ENCODE assay signal across 15 cellular contexts in genomic region chr10:79383974-79384606, GRCh38. TPM values are rescaled to one million over a fixed set of nuclear protein-coding genes. Genes with fewer than 3 reads are reported as not detected.
DNase-seq lines count a peak whose midpoint lies in the region; ATAC-seq and TF ChIP-seq lines count a peak whose summit lies in the region.
"Had no signal": no experiment of that assay in that cellular context is flagged by ENCODE, and none has a peak within 500 bp of the region (broad histone marks: within the 10 kb centered on the region; RNA-seq: fewer than 3 reads in every experiment).

No MANE protein-coding gene starts in this region.

- DNase-seq in GM13976 (ENCODE audit: low spot score) (peak; percentile 20), WTC11 (ENCODE audit: low spot score) (peak; percentile 12), iPS-NIHi7 (ENCODE audit: extremely low spot score) (peak; percentile 8), sciatic nerve (ENCODE audit: low spot score) (peak; percentile 59), COLO829 (ENCODE audit: low spot score) (no peak), NCI-H146 (lab: John Stamatoyannopoulos, UW) (no peak), PC-3 (no peak)
- DNase-seq: cerebellar nuclear complex, DMS 273 treated with DMSO at 0.1 percent for 48 hours, gastrocnemius medialis, NCI-H187 treated with DMSO at 0.1 percent for 48 hours, NCI-H524, OCI-M1, trophoblast cell had no signal

- H3K9me2 ChIP-seq in PC-3 (replicated peaks; ENCODE audit: low read length), result no peaks in the 10 kb centered on the region

- ATAC-seq in WTC11 (no peak), sciatic nerve (no peak), PC-3 (no peak)
- ATAC-seq: gastrocnemius medialis had no signal

- H3K4me1 Mint-ChIP-seq in WTC11, result 0 out of 2 replicates have a peak, but pooled peaks cover 3% of the 10 kb centered on the region

- no peak overlapping the region for H3K4me3 Mint-ChIP-seq in WTC11
- H3K4me3 Mint-ChIP-seq: B cell had no signal

- H3K9ac ChIP-seq in PC-3 (ENCODE audit: low read length), result no peak overlapping the region

- BruUV-seq in PC-3 (replicated peaks; lab: Mats Ljungman, UMichigan), result no TSS peak

- POLR2A ChIA-PET in WTC11 (lab: Charles Lee) (no interaction called here), PC-3 (lab: Charles Lee; ENCODE audit: unreplicated experiment) (no interaction called here)

- TF ChIP-seq CTCF in GM13976 (IDR thresholded peaks at IDR 0.05; ENCODE audit: borderline replicate concordance, control extremely low read depth, extremely low read depth, insufficient read depth, missing control alignments), result no peak
- no peak for TF ChIP-seq CTCF in WTC11 (IDR thresholded peaks at IDR 0.05)
- no peak for TF ChIP-seq CTCF in PC-3 (conservative IDR thresholded peaks at IDR 0.05; ENCODE audit: low read depth, low read length)

- no peaks in the 10 kb centered on the region for H3F3A ChIP-seq in PC-3 (ENCODE audit: low read length, unreplicated experiment)

- CTCF ChIA-PET in WTC11 (lab: Charles Lee), result interaction anchor here (1.0 to 2.3 kb wide), 4 partner anchors 10 to 104 kb away, joined by 3 to 11 read pairs (median 4); no protein-coding TSS in a partner anchor
- CTCF ChIA-PET in PC-3 (lab: Charles Lee), result interaction anchor here (0.6 kb wide), 1 partner anchor 104 kb away, joined by 3 read pairs; no protein-coding TSS in a partner anchor

- no peaks in the 10 kb centered on the region for H3K36me3 Mint-ChIP-seq in WTC11

- H3K27me3 ChIP-seq in PC-3 (ENCODE audit: low read length), result no peaks in the 10 kb centered on the region
- H3K27me3 ChIP-seq: gastrocnemius medialis had no signal

- no peak overlapping the region for H2AFZ ChIP-seq in PC-3 (ENCODE audit: low read length)

- intact Hi-C loops in sciatic nerve (cut with DNase I), result no loop called here
- intact Hi-C loops in PC-3 (cut with micrococcal nuclease), result no loop called here

- H4K20me1 ChIP-seq in PC-3 (ENCODE audit: low read length), result no peaks in the 10 kb centered on the region

- no peaks in the 10 kb centered on the region for H3K9me3 Mint-ChIP-seq in WTC11

- H3K27me3 Mint-ChIP-seq in WTC11 (ENCODE audit: low read depth), result no peaks in the 10 kb centered on the region
- H3K27me3 Mint-ChIP-seq: B cell had no signal

- no peak overlapping the region for H3K27ac Mint-ChIP-seq in WTC11
- H3K27ac Mint-ChIP-seq: B cell had no signal

- no peak overlapping the region for H3K4me3 ChIP-seq in PC-3 (ENCODE audit: low read length)
- H3K4me3 ChIP-seq: gastrocnemius medialis had no signal

- H3K4me1 ChIP-seq in PC-3 (ENCODE audit: insufficient read depth, low read length), result peaks cover 9% of the 10 kb centered on the region

- H3K9me3 ChIP-seq in PC-3 (ENCODE audit: low read length), result no peaks in the 10 kb centered on the region
- H3K9me3 ChIP-seq: gastrocnemius medialis had no signal

- H3K4me2 ChIP-seq in PC-3 (ENCODE audit: low read length), result no peak overlapping the region

- no peak overlapping the region for H3K27ac ChIP-seq in PC-3 (ENCODE audit: low read length)
- H3K27ac ChIP-seq: gastrocnemius medialis had no signal

- H3K79me2 ChIP-seq in PC-3 (ENCODE audit: low read length), result no peaks in the 10 kb centered on the region

- in situ Hi-C loops in GM13976 (cut with MboI; ENCODE audit: low sequenced_read_pairs, unreplicated experiment), result no loop called here

- no peaks in the 10 kb centered on the region for H3K36me3 ChIP-seq in PC-3 (ENCODE audit: low read depth, low read length)

TF ChIP-seq in WTC11, 78 proteins besides CTCF, POLR2A, EP300 and RAD21 (continues in another document):
- TF ChIP-seq TP53 (CRISPR knock-in tag; IDR thresholded peaks at IDR 0.05), result no peak
- TF ChIP-seq CDX4 (CRISPR knock-in tag; IDR thresholded peaks at IDR 0.05; ENCODE audit: borderline replicate concordance), result no peak
- no peak for TF ChIP-seq ESRRA (CRISPR knock-in tag; IDR thresholded peaks at IDR 0.05; ENCODE audit: borderline replicate concordance)
- no peak for TF ChIP-seq ZBTB43 (CRISPR knock-in tag; IDR thresholded peaks at IDR 0.05)
- no peak for TF ChIP-seq ATF3 (CRISPR knock-in tag; conservative IDR thresholded peaks at IDR 0.05)
- TF ChIP-seq JUN (CRISPR knock-in tag; IDR thresholded peaks at IDR 0.05), result no peak
- TF ChIP-seq NR2C2 (CRISPR knock-in tag; IDR thresholded peaks at IDR 0.05), result no peak
- no peak for TF ChIP-seq PRRX2 (CRISPR knock-in tag; IDR thresholded peaks at IDR 0.05)
- no peak for TF ChIP-seq GRHL2 (CRISPR knock-in tag; IDR thresholded peaks at IDR 0.05; ENCODE audit: insufficient replicate concordance, severe bottlenecking)
- TF ChIP-seq ZNF281 (CRISPR knock-in tag; IDR thresholded peaks at IDR 0.05), result no peak
- no peak for TF ChIP-seq NR1H2 (CRISPR knock-in tag; IDR thresholded peaks at IDR 0.05)
- TF ChIP-seq CREB1 (CRISPR knock-in tag; IDR thresholded peaks at IDR 0.05), result no peak
- no peak for TF ChIP-seq E2F1 (CRISPR knock-in tag; IDR thresholded peaks at IDR 0.05)
- TF ChIP-seq ZNF263 (CRISPR knock-in tag; IDR thresholded peaks at IDR 0.05; ENCODE audit: low read depth), result no peak
- no peak for TF ChIP-seq OVOL2 (CRISPR knock-in tag; IDR thresholded peaks at IDR 0.05; ENCODE audit: borderline replicate concordance)
- TF ChIP-seq ZNF512 (CRISPR knock-in tag; IDR thresholded peaks at IDR 0.05; ENCODE audit: borderline replicate concordance), result no peak
- TF ChIP-seq GTF2I (CRISPR knock-in tag; conservative IDR thresholded peaks at IDR 0.05), result no peak

RNA-seq across cellular contexts. Expression of gene PPIF, which starts 36.8 kb away (rescaled TPM):
- 80.9 to 91.4 TPM (median 89.9 TPM) in 3 replicates for total RNA-seq in WTC11 (2021)
- 18.8 TPM for total RNA-seq in sciatic nerve
- total RNA-seq in PC-3 (2014; rRNA removed), result 381 and 472 TPM in 2 replicates

Comparison
In these comparisons a context has a peak if more than half of its experiments do, and no peak if none do; other contexts are left out.
1. DNase-seq: peak in GM13976 (single experiment), WTC11 (single experiment), iPS-NIHi7 (single experiment) and sciatic nerve (single experiment); none in COLO829 (single experiment), NCI-H146 (single experiment) and PC-3 (single experiment).